ENCODE assay signal across 14 cellular contexts in the genomic region with DNA sequence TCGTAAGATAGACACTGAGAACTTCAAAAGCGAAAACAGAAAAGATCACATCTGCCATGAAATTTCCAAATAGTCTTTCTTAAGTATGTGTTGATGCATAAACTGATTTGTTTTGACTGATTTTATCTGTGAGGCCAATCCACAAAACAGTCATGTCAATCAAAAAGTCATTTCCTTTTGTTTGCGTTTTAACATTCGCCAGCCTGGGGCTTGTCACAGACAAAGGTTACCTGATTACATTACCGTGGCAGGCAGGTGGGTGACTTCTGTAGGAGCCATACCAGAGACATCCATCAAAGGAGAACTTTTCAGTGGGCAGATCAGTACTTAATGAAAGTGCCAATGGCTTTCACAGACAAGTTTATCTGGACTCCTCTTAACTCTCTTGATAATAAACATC. TPM values are rescaled to one million over a fixed set of nuclear protein-coding genes. Genes with fewer than 3 reads are reported as not detected.
DNase-seq lines count a peak whose midpoint lies in the region; ATAC-seq and TF ChIP-seq lines count a peak whose summit lies in the region.
"Had no signal": no experiment of that assay in that cellular context is flagged by ENCODE, and none has a peak within 500 bp of the region (broad histone marks: within the 10 kb centered on the region; RNA-seq: fewer than 3 reads in every experiment).

No MANE protein-coding gene starts in this region.

- H3K4me3 ChIP-seq in naive thymus-derived CD4-positive, alpha-beta T cell (ENCODE audit: low read length) = no peak overlapping the region
- no peak overlapping the region for H3K4me3 ChIP-seq in right lobe of liver
- H3K4me3 ChIP-seq: lung had no signal

- no peak overlapping the region for H3K4me3 Mint-ChIP-seq in naive thymus-derived CD4-positive, alpha-beta T cell
- H3K4me3 Mint-ChIP-seq: dendritic cell treated with granulocyte-macrophage colony-stimulating factor and Interleukin-4, amounts not matched to agents 40 ng/mL and 50 ng/mL, for 4 days had no signal

- peaks cover 0 to 3% (median 0%) of the 10 kb centered on the region in 7 donors for H3K4me1 Mint-ChIP-seq in naive thymus-derived CD4-positive, alpha-beta T cell

- CTCF ChIA-PET in naive thymus-derived CD4-positive, alpha-beta T cell (lab: Charles Lee) = no interaction called here

- H3K4me1 ChIP-seq in naive thymus-derived CD4-positive, alpha-beta T cell (ENCODE audit: control insufficient read depth in 2 of 2, insufficient read depth in 2 of 2, low read length in 2 of 2) = no peaks in the 10 kb centered on the region
- H3K4me1 ChIP-seq in right lobe of liver = peaks cover 0 to 3% (median 0%) of the 10 kb centered on the region in 4 donors

- 37% methylated on average over 5 of the region's 5 CpGs for WGBS in right lobe of liver (ENCODE audit: insufficient coverage, low coverage, low lambda C conversion rate, missing lambda C conversion rate)

- no peak for DNase-seq in naive thymus-derived CD4-positive, alpha-beta T cell
- DNase-seq in superior temporal gyrus (ENCODE audit: extremely low spot score) (no peak), caudate nucleus (lab: John Stamatoyannopoulos, UW) (no peak), right lobe of liver (no peak)
- DNase-seq: activated CD4-positive, alpha-beta T cell treated with anti-CD3 and anti-CD28 coated beads for 48 hours; activated naive CD4-positive, alpha-beta T cell treated with Interleukin-2 at 50 U/mL for 16 hours; DMS79; NCI-H2081 treated with DMSO at 0.1 percent for 48 hours; Right ventricle myocardium superior had no signal

- H3K36me3 ChIP-seq in naive thymus-derived CD4-positive, alpha-beta T cell (ENCODE audit: control insufficient read depth in 2 of 3, insufficient read depth in 3 of 3, low read length in 3 of 3) = no peaks in the 10 kb centered on the region
- H3K36me3 ChIP-seq in right lobe of liver = no peaks in the 10 kb centered on the region

- intact Hi-C loops in naive thymus-derived CD4-positive, alpha-beta T cell (cut with micrococcal nuclease) = no loop called here
- intact Hi-C loops in right lobe of liver (cut with DNase I) = no loop called here

- ATAC-seq in GM19043 (IDR thresholded peaks at IDR 0.05; ENCODE audit: low read depth, unreplicated experiment) = peak; percentile 12
- ATAC-seq in HG02623 (IDR thresholded peaks at IDR 0.05; ENCODE audit: unreplicated experiment) = peak; percentile 21
- peak; percentile 17 for ATAC-seq in HG03571 (IDR thresholded peaks at IDR 0.05; ENCODE audit: unreplicated experiment)
- ATAC-seq in naive thymus-derived CD4-positive, alpha-beta T cell = peak; percentile 35
- ATAC-seq in right lobe of liver = no peak

- TF ChIP-seq POLR2A in right lobe of liver (IDR thresholded peaks at IDR 0.05) = no peak

- no peak for TF ChIP-seq CTCF in right lobe of liver (IDR thresholded peaks at IDR 0.05)

- no peaks in the 10 kb centered on the region for H3K9me3 ChIP-seq in naive thymus-derived CD4-positive, alpha-beta T cell (ENCODE audit: control insufficient read depth in 2 of 3, low read length in 3 of 3)
- no peaks in the 10 kb centered on the region for H3K9me3 ChIP-seq in right lobe of liver

- H3K27me3 ChIP-seq in naive thymus-derived CD4-positive, alpha-beta T cell (ENCODE audit: control insufficient read depth in 2 of 2, insufficient read depth in 2 of 2, low read length in 2 of 2) = no peaks in the 10 kb centered on the region
- no peaks in the 10 kb centered on the region for H3K27me3 ChIP-seq in right lobe of liver

- no peaks in the 10 kb centered on the region for H3K9me3 Mint-ChIP-seq in naive thymus-derived CD4-positive, alpha-beta T cell

- H3K27ac ChIP-seq in naive thymus-derived CD4-positive, alpha-beta T cell (ENCODE audit: low read depth, low read length) = no peak overlapping the region
- H3K27ac ChIP-seq in caudate nucleus (ENCODE audit: low read depth, low read length) (no peak overlapping the region), right lobe of liver (no peak overlapping the region)

- peaks cover 15 to 42% (median 37%) of the 10 kb centered on the region in 5 donors for H3K27me3 Mint-ChIP-seq in naive thymus-derived CD4-positive, alpha-beta T cell
- H3K27me3 Mint-ChIP-seq: dendritic cell treated with granulocyte-macrophage colony-stimulating factor and Interleukin-4, amounts not matched to agents 40 ng/mL and 50 ng/mL, for 4 days had no signal

- no peaks in the 10 kb centered on the region for H3K36me3 Mint-ChIP-seq in naive thymus-derived CD4-positive, alpha-beta T cell

- H3K27ac Mint-ChIP-seq in naive thymus-derived CD4-positive, alpha-beta T cell = no peak overlapping the region
- H3K27ac Mint-ChIP-seq: dendritic cell treated with granulocyte-macrophage colony-stimulating factor and Interleukin-4, amounts not matched to agents 40 ng/mL and 50 ng/mL, for 4 days had no signal

- POLR2A ChIA-PET in naive thymus-derived CD4-positive, alpha-beta T cell (lab: Charles Lee) = no interaction called here

RNA-seq across cellular contexts. Expression of gene BET1, which starts 45.5 kb away (rescaled TPM):
- 10 to 100 TPM in 4 of 5 experiments, 1 to 10 TPM in 1; 9.9 to 37.6 (median 25.2) TPM for total RNA-seq in naive thymus-derived CD4-positive, alpha-beta T cell
- polyA plus RNA-seq in naive thymus-derived CD4-positive, alpha-beta T cell = 10 to 100 TPM; 10.4 to 13.9 TPM
- total RNA-seq in right lobe of liver = 10 to 100 TPM; 12.4 to 19.7 (median 16.5) TPM

Comparison
In these comparisons a context has a peak if more than half of its experiments do, and no peak if none do; other contexts are left out.
1. ATAC-seq: peak in GM19043 (single experiment), HG02623 (single experiment), HG03571 (single experiment) and naive thymus-derived CD4-positive, alpha-beta T cell (single experiment); none in right lobe of liver (0 of 4).